Comparison of ENCODE assay signal across 9 cellular contexts in the genomic region with DNA sequence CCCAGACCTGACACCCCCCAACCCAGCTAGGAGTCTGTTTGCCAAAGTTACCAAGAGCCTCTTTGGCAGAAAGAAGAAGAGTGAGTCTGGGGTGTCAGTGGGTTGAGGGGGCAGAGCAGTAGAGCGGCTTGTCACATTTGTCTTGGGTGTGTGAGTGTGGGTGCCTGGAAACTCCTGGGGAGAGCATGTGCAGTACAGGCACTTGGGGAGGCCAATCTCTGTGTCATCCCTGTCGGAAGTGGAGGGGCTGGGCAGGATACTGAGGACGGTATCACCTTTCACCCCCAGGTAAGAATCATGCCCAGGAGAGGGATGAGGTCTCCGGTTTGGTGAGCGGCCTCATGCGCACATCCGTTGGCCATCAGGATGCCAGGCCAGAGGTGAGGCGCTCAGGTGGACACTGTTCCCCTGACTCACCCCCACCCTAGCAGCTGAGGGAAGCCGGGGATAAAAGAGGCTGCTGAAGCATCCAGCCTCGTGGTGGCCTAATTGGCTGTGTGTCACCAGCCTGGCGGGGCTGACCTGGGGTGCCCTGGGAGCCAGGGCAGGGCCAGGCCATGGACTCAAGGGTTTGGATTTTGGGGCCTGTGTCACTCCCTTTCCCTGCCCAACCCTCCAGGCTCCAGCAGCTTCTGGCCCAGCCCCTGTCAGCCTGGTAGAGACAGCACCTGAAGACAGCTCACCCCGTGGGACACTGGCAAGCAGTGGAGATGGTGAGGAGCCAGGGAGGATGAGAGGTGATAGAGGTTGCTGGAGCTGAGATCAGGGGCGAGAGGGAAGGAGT. TPM values are rescaled to one million over a fixed set of nuclear protein-coding genes. Genes with fewer than 3 reads are reported as not detected.
A peak's percentile ranks its signal among the peaks of the same experiment; 100 is the strongest.
DNase-seq lines count a peak whose midpoint lies in the region; ATAC-seq and TF ChIP-seq lines count a peak whose summit lies in the region.
"Had no signal": no experiment of that assay in that cellular context is flagged by ENCODE, and none has a peak within 500 bp of the region (broad histone marks: within the 10 kb centered on the region; RNA-seq: fewer than 3 reads in every experiment).

No MANE protein-coding gene starts in this region.

- no peak for DNase-seq in CD4-positive, CD25-positive, alpha-beta regulatory T cell
- DNase-seq in mesenchymal stem cell = no peak
- no peak for DNase-seq in NCI-H1436 treated with DMSO at 0.1 percent for 48 hours (lab: John Stamatoyannopoulos, UW)
- no peak for DNase-seq in PC-3
- no peak for DNase-seq in NCI-H1048 (lab: John Stamatoyannopoulos, UW)
- DNase-seq: activated CD4-positive, CD25-positive, alpha-beta regulatory T cell; HCEC 1CT; NCI-H187 had no signal

- H4K20me1 ChIP-seq in PC-3 (ENCODE audit: low read length) = peaks cover 12% of the 10 kb centered on the region

- peaks cover 50% of the 10 kb centered on the region for H3K36me3 ChIP-seq in CD4-positive, CD25-positive, alpha-beta regulatory T cell (ENCODE audit: control insufficient read depth, insufficient read depth, low read length)
- peaks cover 52 to 53% of the 10 kb centered on the region in 2 experiments for H3K36me3 ChIP-seq in mesenchymal stem cell (ENCODE audit: control insufficient read depth in 1 of 2, insufficient read depth in 2 of 2, low read depth in 1 of 2, low read length in 2 of 2)
- peaks cover 7% of the 10 kb centered on the region; the same call in 1 of the 2 replicates for H3K36me3 ChIP-seq in PC-3 (ENCODE audit: low read depth, low read length)

- H3K27ac ChIP-seq in CD4-positive, CD25-positive, alpha-beta regulatory T cell (ENCODE audit: insufficient read depth, low read length, poor library complexity, severe bottlenecking) = peak overlapping the region; percentile 52
- no peak overlapping the region for H3K27ac ChIP-seq in mesenchymal stem cell (ENCODE audit: low read length, poor library complexity, severe bottlenecking)
- H3K27ac ChIP-seq in PC-3 (ENCODE audit: low read length) = no peak overlapping the region

- no peak overlapping the region for H2BK120ac ChIP-seq in mesenchymal stem cell (ENCODE audit: low read depth, low read length)

- no peaks in the 10 kb centered on the region for H3K27me3 ChIP-seq in CD4-positive, CD25-positive, alpha-beta regulatory T cell (ENCODE audit: control insufficient read depth, insufficient read depth, low read length)
- H3K27me3 ChIP-seq in mesenchymal stem cell (ENCODE audit: control insufficient read depth in 1 of 2, insufficient read depth in 1 of 2, low read length in 2 of 2) = no peaks in the 10 kb centered on the region
- no peaks in the 10 kb centered on the region for H3K27me3 ChIP-seq in PC-3 (ENCODE audit: low read length)

- H3K14ac ChIP-seq in mesenchymal stem cell (ENCODE audit: low read length in 2 of 2) = peak overlapping the region in 1 of 2 experiments; percentile 35

- H2AK5ac ChIP-seq in mesenchymal stem cell (ENCODE audit: low read length, severe bottlenecking) = no peak overlapping the region

- H3K4me2 ChIP-seq in mesenchymal stem cell (ENCODE audit: low read length, poor library complexity, severe bottlenecking) (no peak overlapping the region), PC-3 (ENCODE audit: low read length) (no peak overlapping the region)

- peaks cover 4 to 69% (median 29%) of the 10 kb centered on the region in 4 donors for H3K4me1 Mint-ChIP-seq in CD4-positive, CD25-positive, alpha-beta regulatory T cell
- peaks cover 26% of the 10 kb centered on the region for H3K4me1 Mint-ChIP-seq in activated T-helper 17 cell treated with anti-CD3 and anti-CD28 coated beads, Interleukin-2, amount 50 U/mL, for 72 hours

- H3K18ac ChIP-seq in mesenchymal stem cell (ENCODE audit: low read depth in 1 of 2, low read length in 2 of 2) = no peak overlapping the region

- peak overlapping the region; percentile 53 for H4K91ac ChIP-seq in mesenchymal stem cell (ENCODE audit: low read length)

- POLR2A ChIA-PET in PC-3 (lab: Charles Lee; ENCODE audit: unreplicated experiment) = no interaction called here

- CTCF ChIA-PET in PC-3 (lab: Charles Lee) = no interaction called here

- peaks cover 22% of the 10 kb centered on the region for H3K79me2 ChIP-seq in PC-3 (ENCODE audit: low read length)

- H2BK12ac ChIP-seq in mesenchymal stem cell (ENCODE audit: low read length in 2 of 2) = peak overlapping the region; percentile 49 to 51

- no peak for ATAC-seq in CD4-positive, CD25-positive, alpha-beta regulatory T cell (ENCODE audit: low read depth in 2 of 2)
- no peak for ATAC-seq in activated T-helper 17 cell treated with anti-CD3 and anti-CD28 coated beads, Interleukin-2, amount 50 U/mL, for 72 hours (replicated peaks)
- no peak for ATAC-seq in PC-3

- no peak for TF ChIP-seq CTCF in PC-3 (conservative IDR thresholded peaks at IDR 0.05; ENCODE audit: low read depth, low read length)

- 95% methylated on average over 13 of the region's 13 CpGs for WGBS in mesenchymal stem cell

- peak overlapping the region; percentile 94 for H3K9ac ChIP-seq in mesenchymal stem cell (ENCODE audit: low read length)
- no peak overlapping the region for H3K9ac ChIP-seq in PC-3 (ENCODE audit: low read length)

- peaks cover 37% of the 10 kb centered on the region for H3K36me3 Mint-ChIP-seq in CD4-positive, CD25-positive, alpha-beta regulatory T cell
- H3K36me3 Mint-ChIP-seq in activated T-helper 17 cell treated with anti-CD3 and anti-CD28 coated beads, Interleukin-2, amount 50 U/mL, for 72 hours (ENCODE audit: low read depth) = peaks cover 74% of the 10 kb centered on the region

- peak overlapping the region; percentile 91 to 96 (median 94) for H3K27ac Mint-ChIP-seq in CD4-positive, CD25-positive, alpha-beta regulatory T cell
- peak overlapping the region; percentile 90 for H3K27ac Mint-ChIP-seq in activated T-helper 17 cell treated with anti-CD3 and anti-CD28 coated beads, Interleukin-2, amount 50 U/mL, for 72 hours

- H2BK5ac ChIP-seq in mesenchymal stem cell (ENCODE audit: low read depth, low read length, poor library complexity, severe bottlenecking) = no peak overlapping the region

- H3K9me3 Mint-ChIP-seq in CD4-positive, CD25-positive, alpha-beta regulatory T cell = peaks cover 0 to 1% (median 0%) of the 10 kb centered on the region in 7 donors
- H3K9me3 Mint-ChIP-seq in activated T-helper 17 cell treated with anti-CD3 and anti-CD28 coated beads, Interleukin-2, amount 50 U/mL, for 72 hours = no peaks in the 10 kb centered on the region

- H3K9me3 ChIP-seq in CD4-positive, CD25-positive, alpha-beta regulatory T cell (ENCODE audit: control insufficient read depth in 2 of 2, low read length in 2 of 2) = no peaks in the 10 kb centered on the region
- H3K9me3 ChIP-seq in mesenchymal stem cell (ENCODE audit: control insufficient read depth, low read length) = no peaks in the 10 kb centered on the region
- H3K9me3 ChIP-seq in PC-3 (ENCODE audit: low read length) = no peaks in the 10 kb centered on the region

- peak overlapping the region; percentile 4 for H4K8ac ChIP-seq in mesenchymal stem cell (ENCODE audit: low read length)

- no peaks in the 10 kb centered on the region for H3K27me3 Mint-ChIP-seq in CD4-positive, CD25-positive, alpha-beta regulatory T cell
- H3K27me3 Mint-ChIP-seq in activated T-helper 17 cell treated with anti-CD3 and anti-CD28 coated beads, Interleukin-2, amount 50 U/mL, for 72 hours = no peaks in the 10 kb centered on the region

- H3K23ac ChIP-seq in mesenchymal stem cell (ENCODE audit: low read length in 2 of 2) = no peak overlapping the region

- peak overlapping the region; percentile 87 to 98 (median 94) for H3K4me3 Mint-ChIP-seq in CD4-positive, CD25-positive, alpha-beta regulatory T cell
- peak overlapping the region; percentile 89 for H3K4me3 Mint-ChIP-seq in activated T-helper 17 cell treated with anti-CD3 and anti-CD28 coated beads, Interleukin-2, amount 50 U/mL, for 72 hours

- H3F3A ChIP-seq in PC-3 (ENCODE audit: low read length, unreplicated experiment) = peaks cover 5% of the 10 kb centered on the region

- no peak overlapping the region for H3K4ac ChIP-seq in mesenchymal stem cell (ENCODE audit: low read depth in 1 of 2, low read length in 2 of 2)

- H3K9me2 ChIP-seq in PC-3 (replicated peaks; ENCODE audit: low read length) = no peaks in the 10 kb centered on the region

- intact Hi-C loops in PC-3 (cut with micrococcal nuclease) = no loop called here

- H2AFZ ChIP-seq in mesenchymal stem cell (ENCODE audit: low read depth, low read length) (no peak overlapping the region), PC-3 (ENCODE audit: low read length) (no peak overlapping the region)

- H3K4me3 ChIP-seq in CD4-positive, CD25-positive, alpha-beta regulatory T cell (ENCODE audit: low read depth, low read length) = peak overlapping the region; percentile 92
- H3K4me3 ChIP-seq in mesenchymal stem cell (ENCODE audit: insufficient read depth in 1 of 2, low read depth in 1 of 2, low read length in 2 of 2) (peak overlapping the region in 1 of 2 experiments; percentile 90), PC-3 (ENCODE audit: low read length) (no peak overlapping the region)

- H2BK15ac ChIP-seq in mesenchymal stem cell (ENCODE audit: low read depth, poor library complexity, severe bottlenecking) = no peak overlapping the region

- no TSS peak for BruUV-seq in PC-3 (replicated peaks; lab: Mats Ljungman, UMichigan)

- peaks cover 7% of the 10 kb centered on the region for H3K79me1 ChIP-seq in mesenchymal stem cell (replicated peaks; ENCODE audit: low read length, poor library complexity, severe bottlenecking)

- H3K4me1 ChIP-seq in CD4-positive, CD25-positive, alpha-beta regulatory T cell (ENCODE audit: control insufficient read depth, insufficient read depth, low read length, poor library complexity, severe bottlenecking) = peaks cover 67% of the 10 kb centered on the region
- peaks cover 65% of the 10 kb centered on the region for H3K4me1 ChIP-seq in mesenchymal stem cell (ENCODE audit: control insufficient read depth, insufficient read depth, low read depth, low read length)
- H3K4me1 ChIP-seq in PC-3 (ENCODE audit: insufficient read depth, low read length) = peaks cover 39% of the 10 kb centered on the region

RNA-seq across cellular contexts. Expression of gene PLK3, which starts 3.3 kb away (rescaled TPM):
- 539 TPM for total RNA-seq in CD4-positive, CD25-positive, alpha-beta regulatory T cell
- 10 to 100 TPM; 28.2 to 48.9 (median 43.8) TPM for polyA plus RNA-seq in CD4-positive, CD25-positive, alpha-beta regulatory T cell
- 10 to 100 TPM; 58.7 to 92.0 TPM for total RNA-seq in activated T-helper 17 cell treated with anti-CD3 and anti-CD28 coated beads, Interleukin-2, amount 50 U/mL, for 72 hours
- 28.1 TPM for polyA plus RNA-seq in mesenchymal stem cell (2013, experiment 1 of 2)
- polyA plus RNA-seq in mesenchymal stem cell (2013, experiment 2 of 2) = 26.8 TPM
- total RNA-seq in PC-3 (2014; rRNA removed) = 38.9 and 44.0 TPM in 2 replicates

RNA-seq across cellular contexts. Expression of gene DYNLT4, which starts 3.6 kb away (rescaled TPM):
- 3.6 TPM for total RNA-seq in CD4-positive, CD25-positive, alpha-beta regulatory T cell
- 1 to 10 TPM in 2 of 4 donors, under 1 TPM in 1, not detected in 1; 0.71 to 2.6 (median 2.1) TPM for polyA plus RNA-seq in CD4-positive, CD25-positive, alpha-beta regulatory T cell
- 1 to 10 TPM in 1 of 2 donors, under 1 TPM in 1; 0.56 to 1.2 TPM for total RNA-seq in activated T-helper 17 cell treated with anti-CD3 and anti-CD28 coated beads, Interleukin-2, amount 50 U/mL, for 72 hours
- polyA plus RNA-seq in mesenchymal stem cell (2013, experiment 1 of 2) = 0.08 TPM
- 0.11 TPM for polyA plus RNA-seq in mesenchymal stem cell (2013, experiment 2 of 2)
- total RNA-seq in PC-3 (2014; rRNA removed) = 2.0 and 3.4 TPM in 2 replicates

RNA-seq across cellular contexts. Expression of gene BTBD19, which starts 4.8 kb away (rescaled TPM):
- 45.4 TPM for total RNA-seq in CD4-positive, CD25-positive, alpha-beta regulatory T cell
- polyA plus RNA-seq in CD4-positive, CD25-positive, alpha-beta regulatory T cell = under 1 TPM in 2 of 4 donors, not detected in 2; 0.31 to 0.87 TPM
- 10 to 100 TPM; 15.9 to 62.7 TPM for total RNA-seq in activated T-helper 17 cell treated with anti-CD3 and anti-CD28 coated beads, Interleukin-2, amount 50 U/mL, for 72 hours
- polyA plus RNA-seq in mesenchymal stem cell (2013, experiment 1 of 2) = 22.8 TPM
- polyA plus RNA-seq in mesenchymal stem cell (2013, experiment 2 of 2) = 20.2 TPM
- total RNA-seq in PC-3 (2014; rRNA removed) = 0.58 and 4.3 TPM in 2 replicates

RNA-seq across cellular contexts. Expression of gene BEST4, which starts 15.5 kb away (rescaled TPM):
- 0.57 TPM for total RNA-seq in CD4-positive, CD25-positive, alpha-beta regulatory T cell
- under 1 TPM in 3 of 4 donors, not detected in 1; 0.20 to 0.88 (median 0.78) TPM for polyA plus RNA-seq in CD4-positive, CD25-positive, alpha-beta regulatory T cell
- 1 to 10 TPM in 1 of 2 donors, under 1 TPM in 1; 0.97 to 2.0 TPM for total RNA-seq in activated T-helper 17 cell treated with anti-CD3 and anti-CD28 coated beads, Interleukin-2, amount 50 U/mL, for 72 hours
- 0.10 TPM for polyA plus RNA-seq in mesenchymal stem cell (2013, experiment 1 of 2)
- polyA plus RNA-seq in mesenchymal stem cell (2013, experiment 2 of 2) = 0.05 TPM
- not detected in 2 replicates for total RNA-seq in PC-3 (2014; rRNA removed)

RNA-seq across cellular contexts. Expression of gene RPS8, which starts 28.2 kb away (rescaled TPM):
- total RNA-seq in CD4-positive, CD25-positive, alpha-beta regulatory T cell = 1,739 TPM
- 1,000 to 10,000 TPM in 2 of 4 donors, 100 to 1,000 TPM in 2; 805 to 1,312 (median 1,070) TPM for polyA plus RNA-seq in CD4-positive, CD25-positive, alpha-beta regulatory T cell
- total RNA-seq in activated T-helper 17 cell treated with anti-CD3 and anti-CD28 coated beads, Interleukin-2, amount 50 U/mL, for 72 hours = 1,000 to 10,000 TPM; 2,475 to 3,183 TPM
- 4,725 TPM for polyA plus RNA-seq in mesenchymal stem cell (2013, experiment 1 of 2)
- 4,884 TPM for polyA plus RNA-seq in mesenchymal stem cell (2013, experiment 2 of 2)
- 1,533 and 1,663 TPM in 2 replicates for total RNA-seq in PC-3 (2014; rRNA removed)
